ENCODE assay signal across 30 cellular contexts in genomic region chr15:79017953-79018352, GRCh38.
DNase-seq lines count a peak whose midpoint lies in the region; ATAC-seq, FAIRE-seq and TF ChIP-seq lines count a peak whose summit lies in the region.
"Had no signal": no experiment of that assay in that cellular context is flagged by ENCODE, and none has a peak within 500 bp of the region (broad histone marks: within the 10 kb centered on the region; RNA-seq: fewer than 3 reads in every experiment).

No MANE protein-coding gene starts in this region.

- H3K4me3 ChIP-seq in PC-9 (no peak overlapping the region), upper lobe of right lung (no peak overlapping the region)
- H3K4me3 ChIP-seq: BLaER1 treated with 17β-estradiol and CSF1 and Interleukin-3, amounts not matched to agents 10 nM and 100 nM; GM12878; GM23248; K562; MG63 had no signal

- no peaks in the 10 kb centered on the region for H3K36me3 Mint-ChIP-seq in memory B cell
- no peaks in the 10 kb centered on the region for H3K36me3 Mint-ChIP-seq in glutamatergic neuron (ENCODE audit: unreplicated experiment)

- peak overlapping the region; percentile 70 for H3K27ac Mint-ChIP-seq in memory B cell
- H3K27ac Mint-ChIP-seq in glutamatergic neuron (ENCODE audit: unreplicated experiment), result no peak overlapping the region
- H3K27ac Mint-ChIP-seq: CD4-positive, alpha-beta T cell had no signal

- FAIRE-seq in GM12892 (lab: Jason Lieb, UNC) (peak; percentile 87), H54 (lab: Jason Lieb, UNC) (no peak)
- FAIRE-seq: GM12878, HepG2, K562 had no signal

- H3K27me3 Mint-ChIP-seq in memory B cell (no peaks in the 10 kb centered on the region), glutamatergic neuron (ENCODE audit: unreplicated experiment) (no peaks in the 10 kb centered on the region)
- H3K27me3 Mint-ChIP-seq: CD4-positive, alpha-beta T cell had no signal

- POLR2A ChIA-PET in PC-9 (lab: Charles Lee; ENCODE audit: unreplicated experiment), result no interaction called here

- H3K79me2 ChIP-seq in PC-9 (ENCODE audit: low read depth), result no peaks in the 10 kb centered on the region

- H3K4me1 Mint-ChIP-seq in memory B cell (peaks cover 23% of the 10 kb centered on the region), glutamatergic neuron (ENCODE audit: low read depth, unreplicated experiment) (no peaks in the 10 kb centered on the region)
- H3K4me1 Mint-ChIP-seq: H9 had no signal

- DNase-seq in GM12892 (ENCODE audit: insufficient read length) (no peak), PC-9 (no peak), memory B cell (ENCODE audit: low spot score in 2 of 2) (no peak), upper lobe of right lung (no peak), glutamatergic neuron (no peak), midbrain (lab: John Stamatoyannopoulos, UW) (no peak), H54 (ENCODE audit: insufficient read length, low spot score) (no peak)
- DNase-seq: CD4-positive, alpha-beta T cell; COR-L47; DMS79; EL; GDM1; GM23248; H9; Kasumi-1; MG63; NCI-H1105 treated with DMSO at 0.1 percent for 48 hours; NCI-H146; NCI-H1930; NCI-H2107; NCI-H524; NCI-H82; NK-92 treated with Interleukin-12 subunit alpha and Interleukin-12 subunit beta, amount 100 ng/mL, for 24 hours; SHP77 had no signal

- H3K4me3 Mint-ChIP-seq in memory B cell, result peak overlapping the region; percentile 3
- H3K4me3 Mint-ChIP-seq in glutamatergic neuron (ENCODE audit: unreplicated experiment), result no peak overlapping the region
- H3K4me3 Mint-ChIP-seq: CD4-positive, alpha-beta T cell; H9 had no signal

- no peaks in the 10 kb centered on the region for H3K27me3 ChIP-seq in PC-9 (ENCODE audit: insufficient read depth, low read depth)
- no peaks in the 10 kb centered on the region for H3K27me3 ChIP-seq in upper lobe of right lung
- H3K27me3 ChIP-seq: BLaER1 treated with 17β-estradiol and CSF1 and Interleukin-3, amounts not matched to agents 10 nM and 100 nM; MG63 had no signal

- H2AFZ ChIP-seq in PC-9, result peak overlapping the region; percentile 31; the same call in 1 of the 2 replicates
- H2AFZ ChIP-seq: GM23248 had no signal

- intact Hi-C loops in PC-9 (cut with micrococcal nuclease; ENCODE audit: unreplicated experiment) (no loop called here), upper lobe of right lung (cut with DNase I) (no loop called here)

- CTCF ChIA-PET in PC-9 (lab: Charles Lee), result interaction anchor here (0.7 kb wide), 1 partner anchor 14 kb away, joined by 3 read pairs; no protein-coding TSS in a partner anchor

- H3K36me3 ChIP-seq in PC-9 (ENCODE audit: low read depth) (no peaks in the 10 kb centered on the region), upper lobe of right lung (no peaks in the 10 kb centered on the region)
- H3K36me3 ChIP-seq: BLaER1 treated with 17β-estradiol and CSF1 and Interleukin-3, amounts not matched to agents 10 nM and 100 nM; MG63 had no signal

- H3K4me1 ChIP-seq in PC-9 (replicated peaks; ENCODE audit: insufficient read depth) (peaks cover 19% of the 10 kb centered on the region), upper lobe of right lung (no peaks in the 10 kb centered on the region)

- H3K9me3 Mint-ChIP-seq in memory B cell, result no peaks in the 10 kb centered on the region
- H3K9me3 Mint-ChIP-seq in glutamatergic neuron (ENCODE audit: unreplicated experiment), result peaks cover 2% of the 10 kb centered on the region
- H3K9me3 Mint-ChIP-seq: CD4-positive, alpha-beta T cell; H9 had no signal

- H4K20me1 ChIP-seq in PC-9 (ENCODE audit: insufficient read depth), result no peaks in the 10 kb centered on the region
- H4K20me1 ChIP-seq: BLaER1 treated with 17β-estradiol and CSF1 and Interleukin-3, amounts not matched to agents 10 nM and 100 nM had no signal

- no peak overlapping the region for H3K27ac ChIP-seq in PC-9
- H3K27ac ChIP-seq in upper lobe of right lung, result no peak overlapping the region
- H3K27ac ChIP-seq: BLaER1 treated with 17β-estradiol and CSF1 and Interleukin-3, amounts not matched to agents 10 nM and 100 nM; GM23248; RWPE1 had no signal

- H3K9me3 ChIP-seq in PC-9 (ENCODE audit: insufficient read depth, low read depth) (no peaks in the 10 kb centered on the region), upper lobe of right lung (no peaks in the 10 kb centered on the region)
- H3K9me3 ChIP-seq: BLaER1 treated with 17β-estradiol and CSF1 and Interleukin-3, amounts not matched to agents 10 nM and 100 nM; MG63 had no signal

- TF ChIP-seq CTCF in PC-9 (conservative IDR thresholded peaks at IDR 0.05) (no peak), upper lobe of right lung (IDR thresholded peaks at IDR 0.05) (no peak), glutamatergic neuron (IDR thresholded peaks at IDR 0.05; ENCODE audit: partially characterized antibody, unreplicated experiment) (no peak)

- no peaks in the 10 kb centered on the region for H3K9me2 ChIP-seq in PC-9 (ENCODE audit: insufficient read depth)

- no peaks in the 10 kb centered on the region for H3F3A ChIP-seq in PC-9 (ENCODE audit: insufficient read depth, low read depth)

- H3K4me2 ChIP-seq in PC-9, result peak overlapping the region; percentile 6; the same call in 1 of the 2 replicates

- BruUV-seq in PC-9 (replicated peaks; lab: Mats Ljungman, UMichigan), result no TSS peak

- no peak for TF ChIP-seq POLR2A in GM12892 (IDR thresholded peaks at IDR 0.05; ENCODE audit: low read depth, low read length)
- TF ChIP-seq POLR2A in H54 (IDR thresholded peaks at IDR 0.05; ENCODE audit: low read depth, low read length), result no peak

- ATAC-seq in memory B cell (ENCODE audit: low read depth), result peak; percentile 81
- peak; percentile 55 for ATAC-seq in upper lobe of right lung
- ATAC-seq: GM12878, HepG2, K562, Panc1 had no signal
